ENCODE assay signal across 24 cellular contexts in genomic region chr14:26925876-26926584, GRCh38.
DNase-seq lines count a peak whose midpoint lies in the region; ATAC-seq, FAIRE-seq and TF ChIP-seq lines count a peak whose summit lies in the region.
"Had no signal": no experiment of that assay in that cellular context is flagged by ENCODE, and none has a peak within 500 bp of the region (broad histone marks: within the 10 kb centered on the region; RNA-seq: fewer than 3 reads in every experiment).

No MANE protein-coding gene starts in this region.

- H2BK15ac ChIP-seq in H1 (ENCODE audit: low read length): no peak overlapping the region

- DNase-seq in H1 (ENCODE audit: low read depth in 1 of 2, low spot score in 2 of 2) (peak in 1 of 2 experiments; percentile 46), left lung (peak; percentile 47 to 59), skeletal muscle cell (ENCODE audit: low read depth) (peak; percentile 13), Kasumi-1 (lab: John Stamatoyannopoulos, UW) (no peak), D341Med (ENCODE audit: low spot score) (no peak), SHP77 (lab: John Stamatoyannopoulos, UW) (no peak)
- no peak for DNase-seq in activated T-cell treated with anti-CD3 and anti-CD28 coated beads, Interleukin-2, amount 50 U/mL, for 24 hours
- DNase-seq: activated CD4-positive, alpha-beta T cell treated with anti-CD3 and anti-CD28 coated beads for 36 hours; effector memory CD8-positive, alpha-beta T cell; NCI-H1092; NCI-H2029; NCI-H446; PC-9; SHP77 treated with DMSO at 0.1 percent for 48 hours; stimulated activated CD4-positive, alpha-beta T cell treated with anti-CD3 and anti-CD28 coated beads, Interleukin-1b, Interleukin-23, amount 100 ng/mL, for 48 hours; substantia nigra had no signal

- ATAC-seq in left lung: peak; percentile 88
- ATAC-seq: activated CD4-positive, alpha-beta T cell treated with anti-CD3 and anti-CD28 coated beads for 36 hours; activated naive CD4-positive, alpha-beta T cell treated with anti-CD3 and anti-CD28 coated beads, Interleukin-2, amount 50 U/mL, for 72 hours; effector memory CD8-positive, alpha-beta T cell; left lobe of liver had no signal

- H3K4me1 ChIP-seq in HUES48 (ENCODE audit: control insufficient read depth, insufficient read depth, low read length) (peaks cover 31% of the 10 kb centered on the region), H1 (replicated peaks in 1 of 4; ENCODE audit: control insufficient read depth in 3 of 4, insufficient read depth in 4 of 4, low read length in 3 of 4) (peaks cover 0 to 6% (median 0%) of the 10 kb centered on the region in 4 experiments; a peak in 3 of 7 replicates), left lung (no peaks in the 10 kb centered on the region)
- H3K4me1 ChIP-seq: esophagus muscularis mucosa, HAP-1, prostate gland had no signal

- peak overlapping the region; percentile 5 for H2AFZ ChIP-seq in H1 (ENCODE audit: low read length)
- H2AFZ ChIP-seq: PC-9 had no signal

- H3K4me3 Mint-ChIP-seq in activated T-cell treated with anti-CD3 and anti-CD28 coated beads, Interleukin-2, amount 50 U/mL, for 24 hours: no peak overlapping the region
- H3K4me3 Mint-ChIP-seq: activated CD4-positive, alpha-beta T cell treated with anti-CD3 and anti-CD28 coated beads for 36 hours; effector memory CD8-positive, alpha-beta T cell had no signal

- no peak overlapping the region for H4K5ac ChIP-seq in H1 (ENCODE audit: insufficient read length, low read depth, low read length)

- no peak overlapping the region for H3K27ac Mint-ChIP-seq in activated T-cell treated with anti-CD3 and anti-CD28 coated beads, Interleukin-2, amount 50 U/mL, for 24 hours
- H3K27ac Mint-ChIP-seq: activated CD4-positive, alpha-beta T cell treated with anti-CD3 and anti-CD28 coated beads for 36 hours; activated naive CD4-positive, alpha-beta T cell treated with anti-CD3 and anti-CD28 coated beads, Interleukin-2, amount 50 U/mL, for 72 hours; effector memory CD8-positive, alpha-beta T cell had no signal

- H4K91ac ChIP-seq in H1 (replicated peaks; ENCODE audit: insufficient read length, low read length): no peak overlapping the region

- 0 out of 4 replicates have a peak overlapping the region, but pooled peaks of 1 of the 2 experiments have one; percentile 11 for H3K4me2 ChIP-seq in H1 (ENCODE audit: insufficient read depth in 1 of 2, low read depth in 2 of 2, low read length in 2 of 2)
- H3K4me2 ChIP-seq: PC-9 had no signal

- no peaks in the 10 kb centered on the region for H3K36me3 ChIP-seq in HUES48 (ENCODE audit: control insufficient read depth, insufficient read depth, low read length)
- no peaks in the 10 kb centered on the region for H3K36me3 ChIP-seq in H1 (ENCODE audit: control insufficient read depth in 2 of 4, insufficient read depth in 4 of 4, low read length in 3 of 4)
- H3K36me3 ChIP-seq in left lung: no peaks in the 10 kb centered on the region
- H3K36me3 ChIP-seq: esophagus muscularis mucosa, HAP-1, prostate gland had no signal

- no peak overlapping the region for H3K56ac ChIP-seq in H1 (replicated peaks; ENCODE audit: insufficient read length, low read depth, low read length)

- CTCF ChIA-PET in H1 (lab: Charles Lee; ENCODE audit: partially characterized antibody): no interaction called here

- no peak overlapping the region for H3K14ac ChIP-seq in H1 (ENCODE audit: insufficient read length)

- no peak for TF ChIP-seq EP300 in H1 (IDR thresholded peaks at IDR 0.05; ENCODE audit: borderline replicate concordance in 1 of 2, low read depth in 2 of 2, low read length in 2 of 2)

- H3K9me3 ChIP-seq in HUES48 (ENCODE audit: control insufficient read depth, insufficient read depth, low read length) (no peaks in the 10 kb centered on the region), H1 (ENCODE audit: insufficient read depth in 2 of 2, low read depth in 1 of 2, low read length in 1 of 2) (no peaks in the 10 kb centered on the region), left lung (no peaks in the 10 kb centered on the region)
- H3K9me3 ChIP-seq: esophagus muscularis mucosa, HAP-1, prostate gland had no signal

- no peak for TF ChIP-seq RAD21 in H1 (IDR thresholded peaks at IDR 0.05 in 1 of 2, conservative IDR thresholded peaks at IDR 0.05 in 1 of 2; ENCODE audit: low read depth in 2 of 2, low read length in 2 of 2)

- POLR2A ChIA-PET in H1 (lab: Charles Lee; ENCODE audit: partially characterized antibody): no interaction called here

- peaks cover 10% of the 10 kb centered on the region for H3K9me3 Mint-ChIP-seq in activated T-cell treated with anti-CD3 and anti-CD28 coated beads, Interleukin-2, amount 50 U/mL, for 24 hours

- peak overlapping the region; percentile 55; the same call in 1 of the 2 replicates for H2BK12ac ChIP-seq in H1 (ENCODE audit: low read depth, low read length)

- no peaks in the 10 kb centered on the region for H3K4me1 Mint-ChIP-seq in activated T-cell treated with anti-CD3 and anti-CD28 coated beads, Interleukin-2, amount 50 U/mL, for 24 hours (ENCODE audit: low read depth)
- H3K4me1 Mint-ChIP-seq: activated CD4-positive, alpha-beta T cell treated with anti-CD3 and anti-CD28 coated beads for 36 hours had no signal

- H3K27me3 Mint-ChIP-seq in activated T-cell treated with anti-CD3 and anti-CD28 coated beads, Interleukin-2, amount 50 U/mL, for 24 hours: no peaks in the 10 kb centered on the region
- H3K27me3 Mint-ChIP-seq: activated CD4-positive, alpha-beta T cell treated with anti-CD3 and anti-CD28 coated beads for 36 hours; effector memory CD8-positive, alpha-beta T cell had no signal

- H2BK20ac ChIP-seq in H1 (ENCODE audit: low read length): no peak overlapping the region

- no peaks in the 10 kb centered on the region for H4K20me1 ChIP-seq in H1 (replicated peaks in 1 of 2; ENCODE audit: control insufficient read depth in 1 of 2, insufficient read depth in 2 of 2, low read length in 2 of 2)

- no peaks in the 10 kb centered on the region for H3K23me2 ChIP-seq in H1 (ENCODE audit: low read depth, low read length)

- no peaks in the 10 kb centered on the region for H3K79me1 ChIP-seq in H1 (ENCODE audit: low read depth, low read length)

- peak overlapping the region; percentile 72; the same call in 1 of the 2 replicates for H2BK5ac ChIP-seq in H1 (ENCODE audit: low read depth, low read length)

- no peak for TF ChIP-seq CTCF in H1 (IDR thresholded peaks at IDR 0.05; ENCODE audit: control extremely low read depth in 1 of 3, insufficient read depth in 1 of 3, low read depth in 1 of 3, low read length in 3 of 3)
- no peak for TF ChIP-seq CTCF in left lung (IDR thresholded peaks at IDR 0.05)

- H3K4me3 ChIP-seq in HUES48 (ENCODE audit: low read depth, low read length) (no peak overlapping the region), H1 (ENCODE audit: extremely low read depth in 1 of 4, insufficient read depth in 2 of 4, low read depth in 3 of 4, low read length in 4 of 4) (no peak overlapping the region), left lung (no peak overlapping the region), skeletal muscle cell (ENCODE audit: low read depth, low read length) (no peak overlapping the region)
- H3K4me3 ChIP-seq: esophagus muscularis mucosa, HAP-1, PC-9, prostate gland, skin epidermis had no signal

- no peak overlapping the region for H3K9ac ChIP-seq in HUES48 (ENCODE audit: low read depth, low read length)
- no peak overlapping the region for H3K9ac ChIP-seq in H1 (replicated peaks in 1 of 4; ENCODE audit: extremely low read depth in 1 of 4, low read depth in 3 of 4, low read length in 3 of 4)

- H3K4ac ChIP-seq in H1 (replicated peaks; ENCODE audit: insufficient read length, low read depth, low read length): no peak overlapping the region

- no peaks in the 10 kb centered on the region for H3K79me2 ChIP-seq in H1 (ENCODE audit: control insufficient read depth in 1 of 2, insufficient read depth in 2 of 2, low read length in 2 of 2)

- H3K36me3 Mint-ChIP-seq in activated T-cell treated with anti-CD3 and anti-CD28 coated beads, Interleukin-2, amount 50 U/mL, for 24 hours (ENCODE audit: low read depth): no peaks in the 10 kb centered on the region

- no peak overlapping the region for H3K23ac ChIP-seq in H1 (ENCODE audit: insufficient read length)

- no peak overlapping the region for H2BK120ac ChIP-seq in H1 (replicated peaks; ENCODE audit: low read depth, low read length)

- intact Hi-C loops in left lung (cut with DNase I): no loop called here

- H3K27ac ChIP-seq in HUES48 (ENCODE audit: low read depth, low read length) (peak overlapping the region; percentile 83), H1 (ENCODE audit: low read depth, low read length) (no peak overlapping the region), left lung (no peak overlapping the region)
- H3K27ac ChIP-seq: C4-2B, esophagus muscularis mucosa, PC-9, prostate gland, skin epidermis had no signal

- no peak overlapping the region for H2AK5ac ChIP-seq in H1 (ENCODE audit: low read depth, low read length)

- H3K18ac ChIP-seq in H1 (ENCODE audit: extremely low read depth, low read length): peak overlapping the region; percentile 75; the same call in 1 of the 2 replicates

- H3K27me3 ChIP-seq in HUES48 (ENCODE audit: control insufficient read depth, insufficient read depth, low read length): no peaks in the 10 kb centered on the region
- no peaks in the 10 kb centered on the region for H3K27me3 ChIP-seq in H1 (replicated peaks in 1 of 4; ENCODE audit: control insufficient read depth in 3 of 4, extremely low read depth in 1 of 4, insufficient read depth in 3 of 4, low read length in 3 of 4)
- H3K27me3 ChIP-seq in left lung: no peaks in the 10 kb centered on the region
- H3K27me3 ChIP-seq: esophagus muscularis mucosa had no signal

- FAIRE-seq in H1 (lab: Jason Lieb, UNC): no peak

- no peak overlapping the region for H4K8ac ChIP-seq in H1 (ENCODE audit: extremely low read depth, insufficient read depth, low read length)

- WGBS in H1 (ENCODE audit: extremely low coverage in 1 of 2, insufficient coverage in 1 of 2, insufficient read length in 1 of 2, insufficient replicate concordance in 2 of 2, low coverage in 1 of 2, low lambda C conversion rate in 2 of 2, missing lambda C conversion rate in 1 of 2), 2 experiments: 64% methylated on average over 8 of the region's 8 CpGs; no CpG with 5 or more reads in 1 of the 2 experiments

- TF ChIP-seq POLR2A in H1 (IDR thresholded peaks at IDR 0.05; ENCODE audit: control extremely low read depth in 1 of 2, low read depth in 2 of 2, low read length in 2 of 2): no peak

TF ChIP-seq in H1, 55 proteins besides CTCF, POLR2A, EP300 and RAD21 (continues in another document):
- TF ChIP-seq ATF3 (IDR thresholded peaks at IDR 0.05; ENCODE audit: insufficient read depth, low read depth, low read length): no peak
- no peak for TF ChIP-seq SP4 (IDR thresholded peaks at IDR 0.05; ENCODE audit: low read length)
- TF ChIP-seq RNF2 (IDR thresholded peaks at IDR 0.05; ENCODE audit: borderline replicate concordance, low read depth, low read length, missing control alignments, poor library complexity, severe bottlenecking): no peak
- TF ChIP-seq SUZ12 (IDR thresholded peaks at IDR 0.05; ENCODE audit: low read length): no peak
- no peak for TF ChIP-seq CBX5 (IDR thresholded peaks at IDR 0.05; ENCODE audit: low read depth, low read length)
- TF ChIP-seq RFX5 (IDR thresholded peaks at IDR 0.05; ENCODE audit: borderline replicate concordance, low read depth, low read length): no peak

Comparison
In these comparisons a context has a peak if more than half of its experiments do, and no peak if none do; other contexts are left out.
1. DNase-seq: peak in left lung (2 of 2) and skeletal muscle cell (single experiment); none in Kasumi-1 (0 of 2), activated T-cell treated with anti-CD3 and anti-CD28 coated beads, Interleukin-2, amount 50 U/mL, for 24 hours (single experiment), D341Med (single experiment) and SHP77 (0 of 2).